8 cellular contexts compared by ENCODE assay signal in the genomic region with DNA sequence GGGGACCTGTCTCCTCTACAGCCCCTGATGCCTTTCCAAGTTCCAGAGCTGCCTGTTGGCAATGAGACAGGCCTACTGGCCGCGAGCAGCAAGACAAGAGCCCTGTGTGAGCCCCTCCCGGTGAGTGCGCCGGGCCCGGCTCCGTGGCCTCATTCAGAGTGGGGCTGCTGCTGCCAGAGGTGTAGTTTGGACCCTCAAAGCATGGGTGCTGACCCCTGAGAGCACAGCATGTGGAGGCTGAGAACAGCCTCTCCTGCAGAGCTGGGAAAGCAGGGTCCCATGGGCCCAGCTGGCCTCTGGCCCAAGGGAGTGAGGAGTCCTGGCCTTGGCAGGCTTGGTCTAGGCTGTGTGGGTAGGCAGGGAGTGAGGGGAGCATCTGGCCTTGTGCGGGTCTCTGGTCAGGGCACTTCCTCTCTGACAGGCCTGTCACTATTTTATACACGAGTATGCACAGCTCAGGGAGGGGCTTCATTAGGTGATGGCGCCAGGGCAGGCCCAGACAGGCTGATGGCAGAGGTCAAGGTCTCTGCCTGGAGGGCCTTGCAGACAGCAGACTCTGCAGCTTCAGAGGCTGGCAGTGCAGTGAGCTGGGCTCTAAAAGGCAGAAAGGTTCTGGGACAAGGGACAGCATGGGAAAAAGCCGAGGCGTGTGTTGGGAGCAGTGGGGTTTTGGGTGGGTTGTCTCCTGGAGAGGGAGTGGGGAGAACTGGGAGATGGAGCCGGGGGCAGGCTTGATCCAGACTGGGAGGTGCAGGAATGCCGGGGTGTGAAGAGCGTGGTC. TPM values are rescaled to one million over a fixed set of nuclear protein-coding genes. Genes with fewer than 3 reads are reported as not detected.
DNase-seq lines count a peak whose midpoint lies in the region; ATAC-seq lines count a peak whose summit lies in the region.

No MANE protein-coding gene starts in this region.

- intact Hi-C loops in Right ventricle myocardium inferior (cut with DNase I) (no loop called here), left cardiac atrium (cut with DNase I) (no loop called here), aorta (cut with DNase I) (no loop called here)

- DNase-seq in Right ventricle myocardium inferior (ENCODE audit: missing footprints) (peak; percentile 57), left cardiac atrium (no peak), islet precursor cell (peak; percentile 69), aorta (peak; percentile 48 to 77), cerebellum (ENCODE audit: low spot score) (no peak), NCI-H1417 treated with DMSO at 0.1 percent for 48 hours (lab: John Stamatoyannopoulos, UW) (no peak)
- peak; percentile 50 for DNase-seq in activated CD8-positive, alpha-beta memory T cell treated with anti-CD3 and anti-CD28 coated beads, Interleukin-2, amount 50 U/mL, for 48 hours

- H3K27ac ChIP-seq in aorta (ENCODE audit: low read depth in 1 of 2, low read length in 2 of 2), result no peak overlapping the region

- no peaks in the 10 kb centered on the region for H3K4me1 ChIP-seq in aorta (ENCODE audit: control insufficient read depth in 1 of 2, insufficient read depth in 2 of 2, low read length in 2 of 2)

- peaks cover 0 to 2% of the 10 kb centered on the region in 2 donors for H3K36me3 ChIP-seq in aorta (ENCODE audit: control insufficient read depth in 1 of 2, insufficient read depth in 2 of 2, low read length in 1 of 2)

- H3K4me3 ChIP-seq in aorta (ENCODE audit: low read length in 2 of 2), result no peak overlapping the region

- 44% methylated on average over 15 of the region's 15 CpGs for WGBS in aorta, 2 donors

- H3K9me3 ChIP-seq in aorta (ENCODE audit: control insufficient read depth, low read length), result no peaks in the 10 kb centered on the region

- ATAC-seq in Right ventricle myocardium inferior, result no peak
- ATAC-seq in left cardiac atrium, result no peak
- no peak for ATAC-seq in aorta (ENCODE audit: low FRiP score)
- no peak for ATAC-seq in HG02678 (IDR thresholded peaks at IDR 0.05; ENCODE audit: unreplicated experiment)

- H3K27me3 ChIP-seq in aorta (ENCODE audit: control insufficient read depth in 1 of 2, insufficient read depth in 2 of 2, low read length in 1 of 2), result no peaks in the 10 kb centered on the region

RNA-seq across cellular contexts. Expression of a gene that starts 43.4 kb away (rescaled TPM):
- total RNA-seq in Right ventricle myocardium inferior (11.7 TPM), left cardiac atrium (10 to 100 TPM; 14.3 to 23.7 TPM), aorta (10 to 100 TPM; 32.7 to 75.8 TPM), cerebellum (6.4 TPM)
- 1 to 10 TPM; 4.0 to 7.8 TPM for polyA plus RNA-seq in aorta

RNA-seq across cellular contexts. Expression of a gene that starts 59.1 kb away (rescaled TPM):
- total RNA-seq in Right ventricle myocardium inferior (46.6 TPM), left cardiac atrium (10 to 100 TPM; 41.7 to 43.4 TPM), aorta (10 to 100 TPM; 64.2 to 90.2 TPM), cerebellum (54.7 TPM)
- polyA plus RNA-seq in aorta, result 10 to 100 TPM; 37.7 to 53.3 TPM

Comparison
In these comparisons a context has a peak if more than half of its experiments do, and no peak if none do; other contexts are left out.
1. DNase-seq: peak in Right ventricle myocardium inferior (single experiment), activated CD8-positive, alpha-beta memory T cell treated with anti-CD3 and anti-CD28 coated beads, Interleukin-2, amount 50 U/mL, for 48 hours (single experiment), islet precursor cell (single experiment) and aorta (2 of 2); none in left cardiac atrium (single experiment), cerebellum (single experiment) and NCI-H1417 treated with DMSO at 0.1 percent for 48 hours (single experiment).